12 cellular contexts compared by ENCODE assay signal in genomic region chr9:99012957-99013512, GRCh38.
DNase-seq lines count a peak whose midpoint lies in the region; ATAC-seq and TF ChIP-seq lines count a peak whose summit lies in the region.
"Had no signal": no experiment of that assay in that cellular context is flagged by ENCODE, and none has a peak within 500 bp of the region (broad histone marks: within the 10 kb centered on the region; RNA-seq: fewer than 3 reads in every experiment).

No MANE protein-coding gene starts in this region.

- DNase-seq in stimulated activated CD4-positive, alpha-beta T cell treated with anti-CD3 and anti-CD28 coated beads, Interleukin-15, amount 100 ng/mL, for 24 hours, result peak; percentile 16
- DNase-seq in stimulated activated CD4-positive, alpha-beta T cell treated with anti-CD3 and anti-CD28 coated beads, Interleukin-4, amount 100 ng/mL, for 1 hour, result no peak
- DNase-seq in activated CD8-positive, alpha-beta T cell treated with anti-CD3 and anti-CD28 coated beads for 36 hours, result peak; percentile 36
- DNase-seq in upper lobe of right lung (no peak), OCI-M1 (lab: John Stamatoyannopoulos, UW) (no peak)
- DNase-seq: C1 segment of cervical spinal cord, hypothalamus, naive B cell had no signal

- intact Hi-C loops in activated CD8-positive, alpha-beta T cell treated with anti-CD3 and anti-CD28 coated beads for 36 hours (cut with micrococcal nuclease), result no loop called here
- intact Hi-C loops in upper lobe of right lung (cut with DNase I), result no loop called here

- H3K4me3 Mint-ChIP-seq in activated CD8-positive, alpha-beta T cell treated with anti-CD3 and anti-CD28 coated beads for 36 hours, result no peak overlapping the region

- POLR2A ChIA-PET in activated CD8-positive, alpha-beta T cell treated with anti-CD3 and anti-CD28 coated beads for 36 hours (lab: Charles Lee), result interaction anchor here (1.0 to 2.0 kb wide), 7 partner anchors 9 to 94 kb away, joined by 3 to 6 read pairs (median 3); partner anchors contain the start of gene TGFBR1

- H3K27ac ChIP-seq in gastroesophageal sphincter (no peak overlapping the region), upper lobe of right lung (no peak overlapping the region)
- H3K27ac ChIP-seq: breast epithelium had no signal

- H3K36me3 ChIP-seq in gastroesophageal sphincter (peaks cover 0 to 55% of the 10 kb centered on the region in 2 donors), upper lobe of right lung (no peaks in the 10 kb centered on the region)
- H3K36me3 ChIP-seq: breast epithelium had no signal

- H3K9me3 ChIP-seq in gastroesophageal sphincter (no peaks in the 10 kb centered on the region), upper lobe of right lung (no peaks in the 10 kb centered on the region)

- H3K4me3 ChIP-seq in gastroesophageal sphincter (no peak overlapping the region), upper lobe of right lung (no peak overlapping the region)
- H3K4me3 ChIP-seq: breast epithelium had no signal

- peak; percentile 79 for ATAC-seq in activated CD8-positive, alpha-beta T cell treated with anti-CD3 and anti-CD28 coated beads for 36 hours
- ATAC-seq in gastroesophageal sphincter (no peak), upper lobe of right lung (peak; percentile 75), GM18858 (IDR thresholded peaks at IDR 0.05; ENCODE audit: unreplicated experiment) (no peak), GM18907 (IDR thresholded peaks at IDR 0.05; ENCODE audit: unreplicated experiment) (no peak)

- 81 to 100% methylated on average over 2 to 5 of the region's 5 CpGs for WGBS in gastroesophageal sphincter (ENCODE audit: low coverage in 1 of 2), 2 donors

- TF ChIP-seq CTCF in activated CD8-positive, alpha-beta T cell treated with anti-CD3 and anti-CD28 coated beads for 36 hours (IDR thresholded peaks at IDR 0.05), result peak; percentile 45
- TF ChIP-seq CTCF in gastroesophageal sphincter (IDR thresholded peaks at IDR 0.05) (peak in 3 of 4 experiments; percentile 22 to 46 (median 35)), upper lobe of right lung (IDR thresholded peaks at IDR 0.05) (peak; percentile 39)

- no peak for TF ChIP-seq POLR2A in gastroesophageal sphincter (IDR thresholded peaks at IDR 0.05)

- peaks cover 13% of the 10 kb centered on the region for H3K9me3 Mint-ChIP-seq in activated CD8-positive, alpha-beta T cell treated with anti-CD3 and anti-CD28 coated beads for 36 hours

- H3K27me3 ChIP-seq in gastroesophageal sphincter, result no peaks in the 10 kb centered on the region
- no peaks in the 10 kb centered on the region for H3K27me3 ChIP-seq in upper lobe of right lung
- H3K27me3 ChIP-seq: breast epithelium had no signal

- H3K36me3 Mint-ChIP-seq in activated CD8-positive, alpha-beta T cell treated with anti-CD3 and anti-CD28 coated beads for 36 hours (ENCODE audit: low read depth), result peaks cover 15% of the 10 kb centered on the region

- no peak for TF ChIP-seq EP300 in gastroesophageal sphincter (IDR thresholded peaks at IDR 0.05)

- peak overlapping the region; percentile 93 for H3K27ac Mint-ChIP-seq in activated CD8-positive, alpha-beta T cell treated with anti-CD3 and anti-CD28 coated beads for 36 hours

- CTCF ChIA-PET in activated CD8-positive, alpha-beta T cell treated with anti-CD3 and anti-CD28 coated beads for 36 hours (lab: Charles Lee), result interaction anchor here (0.6 to 9.8 kb wide), 24 partner anchors 10 to 494 kb away, joined by 3 to 97 read pairs (median 4); partner anchors contain the start of gene GALNT12

- no peaks in the 10 kb centered on the region for H3K27me3 Mint-ChIP-seq in activated CD8-positive, alpha-beta T cell treated with anti-CD3 and anti-CD28 coated beads for 36 hours
- H3K27me3 Mint-ChIP-seq: naive B cell had no signal

- H3K4me1 ChIP-seq in gastroesophageal sphincter (no peaks in the 10 kb centered on the region), upper lobe of right lung (no peaks in the 10 kb centered on the region)
- H3K4me1 ChIP-seq: breast epithelium had no signal

- H3K4me1 Mint-ChIP-seq in activated CD8-positive, alpha-beta T cell treated with anti-CD3 and anti-CD28 coated beads for 36 hours (ENCODE audit: low read depth), result peaks cover 22% of the 10 kb centered on the region

Comparison
In these comparisons a context has a peak if more than half of its experiments do, and no peak if none do; other contexts are left out.
1. DNase-seq: peak in stimulated activated CD4-positive, alpha-beta T cell treated with anti-CD3 and anti-CD28 coated beads, Interleukin-15, amount 100 ng/mL, for 24 hours (single experiment) and activated CD8-positive, alpha-beta T cell treated with anti-CD3 and anti-CD28 coated beads for 36 hours (single experiment); none in stimulated activated CD4-positive, alpha-beta T cell treated with anti-CD3 and anti-CD28 coated beads, Interleukin-4, amount 100 ng/mL, for 1 hour (single experiment), upper lobe of right lung (single experiment) and OCI-M1 (single experiment).
2. ATAC-seq: peak in activated CD8-positive, alpha-beta T cell treated with anti-CD3 and anti-CD28 coated beads for 36 hours (single experiment) and upper lobe of right lung (single experiment); none in gastroesophageal sphincter (single experiment), GM18858 (single experiment) and GM18907 (single experiment).
3. Peak in every context shown above with its lines, with median percentiles within 50 percentile points of each other: CTCF ChIP-seq.